23 cellular contexts compared by ENCODE assay signal in genomic region chr7:10557375-10557774, GRCh38.
"Had no signal": no experiment of that assay in that cellular context is flagged by ENCODE, and none has a peak within 500 bp of the region (broad histone marks: within the 10 kb centered on the region; RNA-seq: fewer than 3 reads in every experiment).

No MANE protein-coding gene starts in this region.

- H3K9me3 Mint-ChIP-seq: memory B cell had no signal

- H3K9me3 ChIP-seq: left lung, left ventricle myocardium inferior, lower lobe of right lung had no signal

- ATAC-seq: left cardiac atrium, left colon, left lobe of liver, left lung, left ventricle myocardium superior, lower lobe of right lung, mucosa of descending colon had no signal

- DNase-seq: hippocampal formation, hypothalamus, immature natural killer cell, islet precursor cell, kidney, kidney glomerular epithelial cell, left cardiac atrium, left colon, left ventricle myocardium inferior, left ventricle myocardium superior, lower lobe of right lung, mammary epithelial cell, mesenchymal stem cell, mesendoderm, midbrain, mucosa of descending colon, naive B cell had no signal

- H3K36me3 ChIP-seq: left lung, left ventricle myocardium inferior, lower lobe of right lung had no signal

- H3K4me3 ChIP-seq: hepatocyte, left lung, left ventricle myocardium inferior, lower lobe of right lung, lung, mucosa of descending colon had no signal

- H2AFZ ChIP-seq: hepatocyte had no signal

- H3K27ac Mint-ChIP-seq: immature natural killer cell, memory B cell, mesothelial cell of epicardium, naive B cell had no signal

- H3K4me1 Mint-ChIP-seq: immature natural killer cell, memory B cell, naive B cell had no signal

- H3K4me1 ChIP-seq: left lung, left ventricle myocardium inferior, lower lobe of right lung had no signal

- H3K79me2 ChIP-seq: hepatocyte had no signal

- H3K27ac ChIP-seq: hepatocyte, left lung, left ventricle myocardium inferior, lower lobe of right lung had no signal

- H3K36me3 Mint-ChIP-seq: immature natural killer cell, memory B cell, mesothelial cell of epicardium, naive B cell had no signal

- H3K4me3 Mint-ChIP-seq: immature natural killer cell, memory B cell, mesothelial cell of epicardium, naive B cell had no signal

- H3K4me2 ChIP-seq: hepatocyte had no signal

- H3K27me3 ChIP-seq: hepatocyte, left lung had no signal

- H3K27me3 Mint-ChIP-seq: memory B cell, naive B cell had no signal
